Comparison of ENCODE assay signal across 18 cellular contexts in genomic region chr5:138913773-138914172, GRCh38. TPM values are rescaled to one million over a fixed set of nuclear protein-coding genes. Genes with fewer than 3 reads are reported as not detected.
DNase-seq lines count a peak whose midpoint lies in the region; ATAC-seq and TF ChIP-seq lines count a peak whose summit lies in the region.
"Had no signal": no experiment of that assay in that cellular context is flagged by ENCODE, and none has a peak within 500 bp of the region (broad histone marks: within the 10 kb centered on the region; RNA-seq: fewer than 3 reads in every experiment).

No MANE protein-coding gene starts in this region.

- H3K4me1 ChIP-seq in heart right ventricle (peaks cover 0 to 37% (median 22%) of the 10 kb centered on the region in 9 donors), right atrium auricular region (peaks cover 0 to 18% of the 10 kb centered on the region in 2 donors), osteoblast (ENCODE audit: insufficient read depth, low read length) (peaks cover 18% of the 10 kb centered on the region)
- H3K4me1 ChIP-seq: Caco-2, HAP-1 had no signal

- intact Hi-C loops in Right ventricle myocardium superior (cut with DNase I): no loop called here
- intact Hi-C loops in cardiac septum (cut with DNase I): no loop called here
- intact Hi-C loops in heart right ventricle (cut with DNase I): loop anchor here in 1 of 10 donors (5.0 to 10.0 kb wide), 2 partner anchors 64 to 641 kb away; no protein-coding TSS in a partner anchor

- H4K20me1 ChIP-seq in osteoblast (ENCODE audit: insufficient read depth, low read length): peaks cover 7% of the 10 kb centered on the region

- ATAC-seq in Right ventricle myocardium superior (ENCODE audit: poor library complexity) (peak; percentile 45), heart right ventricle (peak in 2 of 8 donors; percentile 40 to 75)
- ATAC-seq: CD8-positive, alpha-beta T cell had no signal

- no peak overlapping the region for H2AFZ ChIP-seq in osteoblast (ENCODE audit: low read length)

- H3K27ac ChIP-seq in heart right ventricle: peak overlapping the region in 8 of 10 donors; percentile 23 to 77 (median 64)
- peak overlapping the region; percentile 67 to 77 for H3K27ac ChIP-seq in right atrium auricular region
- H3K27ac ChIP-seq in osteoblast (ENCODE audit: low read depth, low read length): no peak overlapping the region
- H3K27ac ChIP-seq: 22Rv1, BLaER1, C4-2B had no signal

- no peak for DNase-seq in Right ventricle myocardium superior
- DNase-seq in cardiac septum (ENCODE audit: low spot score): no peak
- no peak for DNase-seq in heart right ventricle
- no peak for DNase-seq in right atrium auricular region (ENCODE audit: low spot score)
- DNase-seq in osteoblast (ENCODE audit: insufficient read length, low spot score, missing footprints): no peak
- DNase-seq in SIG-M5 (lab: John Stamatoyannopoulos, UW): no peak
- DNase-seq: Caco-2; CD4-positive, CD25-positive, alpha-beta regulatory T cell; CD8-positive, alpha-beta T cell; DMS153; DND-41; GOT3; HFFc6 had no signal

- WGBS in heart right ventricle, 2 donors: 69 to 83% methylated on average over 3 of the region's 3 CpGs

- no peak for TF ChIP-seq CTCF in heart right ventricle (IDR thresholded peaks at IDR 0.05)
- TF ChIP-seq CTCF in right atrium auricular region (IDR thresholded peaks at IDR 0.05): no peak
- no peak for TF ChIP-seq CTCF in osteoblast (IDR thresholded peaks at IDR 0.05; ENCODE audit: extremely low read depth, low read depth, low read length)

- H3K9me3 ChIP-seq in heart right ventricle (no peaks in the 10 kb centered on the region), right atrium auricular region (no peaks in the 10 kb centered on the region), osteoblast (ENCODE audit: low read depth, low read length) (no peaks in the 10 kb centered on the region)
- H3K9me3 ChIP-seq: Caco-2, HAP-1 had no signal

- no peak overlapping the region for H3K4me2 ChIP-seq in osteoblast (ENCODE audit: insufficient read depth, low read length)
- H3K4me2 ChIP-seq: BLaER1 had no signal

- peaks cover 0 to 69% (median 0%) of the 10 kb centered on the region in 9 donors for H3K36me3 ChIP-seq in heart right ventricle
- peaks cover 8% of the 10 kb centered on the region for H3K36me3 ChIP-seq in right atrium auricular region
- H3K36me3 ChIP-seq in osteoblast (ENCODE audit: insufficient read depth, low read length): peaks cover 22% of the 10 kb centered on the region

- H3K4me3 ChIP-seq in heart right ventricle (no peak overlapping the region), right atrium auricular region (no peak overlapping the region), osteoblast (ENCODE audit: insufficient read depth, low read length) (no peak overlapping the region)
- H3K4me3 ChIP-seq: BLaER1, HAP-1 had no signal

- H3K27me3 ChIP-seq in heart right ventricle: no peaks in the 10 kb centered on the region
- H3K27me3 ChIP-seq in right atrium auricular region: no peaks in the 10 kb centered on the region
- H3K27me3 ChIP-seq in osteoblast (ENCODE audit: insufficient read depth, low read length): no peaks in the 10 kb centered on the region
- H3K27me3 ChIP-seq: BLaER1 had no signal

- peaks cover 15% of the 10 kb centered on the region for H3K79me2 ChIP-seq in osteoblast (ENCODE audit: insufficient read depth, low read length)

RNA-seq across cellular contexts. Expression of gene LRRTM2, which starts 38.6 kb away (rescaled TPM):
- total RNA-seq in Right ventricle myocardium superior (not detected), cardiac septum (not detected), heart right ventricle (under 1 TPM in 4 of 10 donors, not detected in 6; 0.07 to 0.49 (median 0.17) TPM), right atrium auricular region (not detected), osteoblast (under 0.01 and 0.88 TPM in 2 replicates)
- under 1 TPM; 0.04 to 0.07 TPM for polyA plus RNA-seq in heart right ventricle
- total RNA-seq: B cell; Caco-2; CD4-positive, CD25-positive, alpha-beta regulatory T cell had no signal
